Comparison of ENCODE assay signal across 8 cellular contexts in genomic region chr7:70693300-70693689, GRCh38.
A peak's percentile ranks its signal among the peaks of the same experiment; 100 is the strongest.
DNase-seq lines count a peak whose midpoint lies in the region; ATAC-seq, FAIRE-seq and TF ChIP-seq lines count a peak whose summit lies in the region.

No MANE protein-coding gene starts in this region.

- peak overlapping the region; percentile 79 to 91 (median 85) for H3K4me3 Mint-ChIP-seq in CD8-positive, alpha-beta memory T cell

- TF ChIP-seq CTCF in pancreas (IDR thresholded peaks at IDR 0.05) = no peak

- H3K9me3 Mint-ChIP-seq in CD8-positive, alpha-beta memory T cell = no peaks in the 10 kb centered on the region

- no peak overlapping the region for H3K27ac ChIP-seq in CD8-positive, alpha-beta memory T cell (ENCODE audit: low read depth, low read length)
- peak overlapping the region in 3 of 4 donors; percentile 37 to 63 (median 52) for H3K27ac ChIP-seq in pancreas

- peaks cover 22 to 46% (median 34%) of the 10 kb centered on the region in 3 donors for H3K4me1 Mint-ChIP-seq in CD8-positive, alpha-beta memory T cell

- no peak overlapping the region for H3K4me3 ChIP-seq in CD8-positive, alpha-beta memory T cell (ENCODE audit: low read length)
- H3K4me3 ChIP-seq in pancreas = peak overlapping the region; percentile 31 to 85 (median 69)

- ATAC-seq in pancreas (peak in 3 of 4 donors; percentile 3 to 38 (median 25)), HG03460 (IDR thresholded peaks at IDR 0.05; ENCODE audit: unreplicated experiment) (no peak), HG02642 (IDR thresholded peaks at IDR 0.05; ENCODE audit: poor library complexity, unreplicated experiment) (no peak)

- H3K9me3 ChIP-seq in CD8-positive, alpha-beta memory T cell (ENCODE audit: low read length) = no peaks in the 10 kb centered on the region
- H3K9me3 ChIP-seq in pancreas = no peaks in the 10 kb centered on the region

- FAIRE-seq in pancreas (lab: Jason Lieb, UNC) = no peak

- intact Hi-C loops in pancreas (cut with DNase I) = loop anchor here in 1 of 3 donors (10.0 kb wide), 1 partner anchor 498 kb away; no protein-coding TSS in a partner anchor

- no peaks in the 10 kb centered on the region for H3K4me1 ChIP-seq in CD8-positive, alpha-beta memory T cell (ENCODE audit: insufficient read depth, low read length)
- no peaks in the 10 kb centered on the region for H3K4me1 ChIP-seq in pancreas

- CTCF ChIA-PET in CD8-positive, alpha-beta memory T cell (lab: Charles Lee) = interaction anchor here (1.1 to 1.4 kb wide), 4 partner anchors 8 to 47 kb away, joined by 3 to 4 read pairs (median 3); no protein-coding TSS in a partner anchor

- peaks cover 5 to 20% of the 10 kb centered on the region in 2 donors for H3K27me3 Mint-ChIP-seq in CD8-positive, alpha-beta memory T cell

- H3K36me3 ChIP-seq in CD8-positive, alpha-beta memory T cell (ENCODE audit: insufficient read depth, low read length) = no peaks in the 10 kb centered on the region
- H3K36me3 ChIP-seq in pancreas = no peaks in the 10 kb centered on the region

- H3K36me3 Mint-ChIP-seq in CD8-positive, alpha-beta memory T cell = peaks cover 0 to 16% (median 2%) of the 10 kb centered on the region in 3 donors

- POLR2A ChIA-PET in CD8-positive, alpha-beta memory T cell (lab: Charles Lee) = interaction anchor here (1.6 to 1.7 kb wide), 2 partner anchors 11 to 45 kb away, joined by 10 to 19 read pairs; no protein-coding TSS in a partner anchor

- no peaks in the 10 kb centered on the region for H3K27me3 ChIP-seq in CD8-positive, alpha-beta memory T cell (ENCODE audit: insufficient read depth, low read length, poor library complexity, severe bottlenecking)
- H3K27me3 ChIP-seq in pancreas = no peaks in the 10 kb centered on the region

- WGBS in pancreas, 2 donors = 55 to 58% methylated on average over 11 of the region's 11 CpGs

- H3K27ac Mint-ChIP-seq in CD8-positive, alpha-beta memory T cell = peak overlapping the region; percentile 67 to 92 (median 90)

- no peak for DNase-seq in CD8-positive, alpha-beta memory T cell
- DNase-seq in NCI-H69 (lab: John Stamatoyannopoulos, UW) (peak; percentile 69), fibroblast of peridontal ligament (ENCODE audit: extremely low read depth) (peak; percentile 23), pancreas (peak in 1 of 6 donors; percentile 20), cerebellar nuclear complex (lab: John Stamatoyannopoulos, UW) (no peak)
- DNase-seq in activated CD4-positive, alpha-beta T cell treated with anti-CD3 and anti-CD28 coated beads, Interleukin-2, amount 50 U/mL, for 48 hours = no peak

Comparison
In these comparisons a context has a peak if more than half of its experiments do, and no peak if none do; other contexts are left out.
1. DNase-seq: peak in NCI-H69 (single experiment) and fibroblast of peridontal ligament (single experiment); none in CD8-positive, alpha-beta memory T cell (0 of 5), cerebellar nuclear complex (0 of 2) and activated CD4-positive, alpha-beta T cell treated with anti-CD3 and anti-CD28 coated beads, Interleukin-2, amount 50 U/mL, for 48 hours (0 of 2).
2. ATAC-seq: peak in pancreas (3 of 4); none in HG03460 (single experiment) and HG02642 (single experiment).